Comparison of ENCODE assay signal across 14 cellular contexts in the genomic region with DNA sequence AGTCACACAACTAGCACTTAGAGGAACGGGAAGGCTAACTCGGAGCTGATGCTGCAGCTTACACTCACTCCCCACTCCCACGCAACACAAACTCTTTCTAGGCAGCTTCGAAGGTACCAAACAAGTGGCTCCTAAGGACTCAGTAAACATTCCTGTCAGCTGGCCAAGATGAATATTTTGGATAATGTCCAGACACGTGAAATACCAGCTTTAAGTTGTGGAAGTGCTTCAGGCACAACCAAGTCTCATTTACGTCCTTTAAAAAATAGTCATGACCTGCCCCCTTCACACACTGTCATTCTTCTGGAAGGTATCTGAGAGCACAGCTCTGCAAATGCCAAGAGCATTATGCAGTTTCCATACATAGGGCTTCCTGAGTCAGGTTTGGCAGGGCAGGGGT.
A peak's percentile ranks its signal among the peaks of the same experiment; 100 is the strongest.
DNase-seq lines count a peak whose midpoint lies in the region; ATAC-seq and TF ChIP-seq lines count a peak whose summit lies in the region.
"Had no signal": no experiment of that assay in that cellular context is flagged by ENCODE, and none has a peak within 500 bp of the region (broad histone marks: within the 10 kb centered on the region; RNA-seq: fewer than 3 reads in every experiment).

No MANE protein-coding gene starts in this region.

- POLR2A ChIA-PET in activated CD4-positive, alpha-beta memory T cell treated with anti-CD3 and anti-CD28 coated beads for 36 hours (lab: Charles Lee): interaction anchor here (0.8 to 1.0 kb wide), 2 partner anchors 30 to 45 kb away, joined by 3 read pairs; no protein-coding TSS in a partner anchor

- H3K4me3 ChIP-seq in lower lobe of right lung: no peak overlapping the region
- H3K4me3 ChIP-seq: ascending aorta, thoracic aorta had no signal

- H3K4me3 Mint-ChIP-seq in T-helper 2 cell treated with Interferon-gamma antibody and Interleukin-4, amounts not matched to agents 5 μg/mL and 100 μg/mL, for 36 hours: peak overlapping the region; percentile 73
- H3K4me3 Mint-ChIP-seq in activated CD4-positive, alpha-beta memory T cell treated with anti-CD3 and anti-CD28 coated beads for 36 hours: peak overlapping the region; percentile 52

- no peaks in the 10 kb centered on the region for H3K4me1 ChIP-seq in lower lobe of right lung
- H3K4me1 ChIP-seq: ascending aorta had no signal

- DNase-seq in T-helper 2 cell treated with Interferon-gamma antibody and Interleukin-4, amounts not matched to agents 5 μg/mL and 100 μg/mL, for 36 hours (ENCODE audit: low spot score): no peak
- DNase-seq in T-helper 2 cell: no peak
- peak; percentile 5 for DNase-seq in DMS79 (lab: John Stamatoyannopoulos, UW)
- no peak for DNase-seq in activated CD4-positive, alpha-beta memory T cell treated with anti-CD3 and anti-CD28 coated beads for 36 hours
- DNase-seq in lower lobe of right lung: no peak
- DNase-seq: activated CD8-positive, alpha-beta memory T cell treated with anti-CD3 and anti-CD28 coated beads, Interleukin-2, amount 50 U/mL, for 4 hours; KG1; midbrain; SHP77 had no signal

- ATAC-seq in lower lobe of right lung (peak; percentile 79 to 86), GM18858 (IDR thresholded peaks at IDR 0.05; ENCODE audit: unreplicated experiment) (no peak), HG02973 (IDR thresholded peaks at IDR 0.05; ENCODE audit: unreplicated experiment) (no peak), HG02981 (IDR thresholded peaks at IDR 0.05; ENCODE audit: unreplicated experiment) (no peak)

- CTCF ChIA-PET in activated CD4-positive, alpha-beta memory T cell treated with anti-CD3 and anti-CD28 coated beads for 36 hours (lab: Charles Lee): interaction anchor here (0.6 to 0.9 kb wide), 2 partner anchors 9 to 23 kb away, joined by 3 to 4 read pairs; no protein-coding TSS in a partner anchor

- H3K27me3 Mint-ChIP-seq in T-helper 2 cell treated with Interferon-gamma antibody and Interleukin-4, amounts not matched to agents 5 μg/mL and 100 μg/mL, for 36 hours (ENCODE audit: low read depth): no peaks in the 10 kb centered on the region
- H3K27me3 Mint-ChIP-seq in activated CD4-positive, alpha-beta memory T cell treated with anti-CD3 and anti-CD28 coated beads for 36 hours: no peaks in the 10 kb centered on the region

- no peak overlapping the region for H3K27ac ChIP-seq in lower lobe of right lung
- H3K27ac ChIP-seq: ascending aorta, thoracic aorta had no signal

- H3K27me3 ChIP-seq in lower lobe of right lung (ENCODE audit: low read depth): no peaks in the 10 kb centered on the region
- H3K27me3 ChIP-seq: ascending aorta had no signal

- H3K27ac Mint-ChIP-seq in T-helper 2 cell treated with Interferon-gamma antibody and Interleukin-4, amounts not matched to agents 5 μg/mL and 100 μg/mL, for 36 hours: peak overlapping the region; percentile 89
- H3K27ac Mint-ChIP-seq in activated CD4-positive, alpha-beta memory T cell treated with anti-CD3 and anti-CD28 coated beads for 36 hours: peak overlapping the region; percentile 79

- no peaks in the 10 kb centered on the region for H3K36me3 ChIP-seq in lower lobe of right lung
- H3K36me3 ChIP-seq: ascending aorta, thoracic aorta had no signal

- peaks cover 62% of the 10 kb centered on the region for H3K36me3 Mint-ChIP-seq in T-helper 2 cell treated with Interferon-gamma antibody and Interleukin-4, amounts not matched to agents 5 μg/mL and 100 μg/mL, for 36 hours (ENCODE audit: low read depth)
- H3K36me3 Mint-ChIP-seq in activated CD4-positive, alpha-beta memory T cell treated with anti-CD3 and anti-CD28 coated beads for 36 hours: peaks cover 12% of the 10 kb centered on the region

- intact Hi-C loops in activated CD4-positive, alpha-beta memory T cell treated with anti-CD3 and anti-CD28 coated beads for 36 hours (cut with micrococcal nuclease): no loop called here
- intact Hi-C loops in lower lobe of right lung (cut with DNase I): no loop called here

- no peaks in the 10 kb centered on the region for H3K9me3 ChIP-seq in lower lobe of right lung
- H3K9me3 ChIP-seq: ascending aorta, thoracic aorta had no signal

- peaks cover 28% of the 10 kb centered on the region for H3K9me3 Mint-ChIP-seq in T-helper 2 cell treated with Interferon-gamma antibody and Interleukin-4, amounts not matched to agents 5 μg/mL and 100 μg/mL, for 36 hours
- peaks cover 4% of the 10 kb centered on the region for H3K9me3 Mint-ChIP-seq in activated CD4-positive, alpha-beta memory T cell treated with anti-CD3 and anti-CD28 coated beads for 36 hours

- peaks cover 74% of the 10 kb centered on the region for H3K4me1 Mint-ChIP-seq in T-helper 2 cell treated with Interferon-gamma antibody and Interleukin-4, amounts not matched to agents 5 μg/mL and 100 μg/mL, for 36 hours (ENCODE audit: low read depth)
- H3K4me1 Mint-ChIP-seq in activated CD4-positive, alpha-beta memory T cell treated with anti-CD3 and anti-CD28 coated beads for 36 hours (ENCODE audit: low read depth): peaks cover 78% of the 10 kb centered on the region

- TF ChIP-seq CTCF in lower lobe of right lung (IDR thresholded peaks at IDR 0.05): no peak

Comparison
In these comparisons a context has a peak if more than half of its experiments do, and no peak if none do; other contexts are left out.
1. ATAC-seq: peak in lower lobe of right lung (2 of 2); none in GM18858 (single experiment), HG02973 (single experiment) and HG02981 (single experiment).